Comparison of ENCODE assay signal across 9 cellular contexts in genomic region chr2:200575957-200576356, GRCh38. TPM values are rescaled to one million over a fixed set of nuclear protein-coding genes. Genes with fewer than 3 reads are reported as not detected.
A peak's percentile ranks its signal among the peaks of the same experiment; 100 is the strongest.
DNase-seq lines count a peak whose midpoint lies in the region; ATAC-seq and TF ChIP-seq lines count a peak whose summit lies in the region.
"Had no signal": no experiment of that assay in that cellular context is flagged by ENCODE, and none has a peak within 500 bp of the region (broad histone marks: within the 10 kb centered on the region; RNA-seq: fewer than 3 reads in every experiment).

No MANE protein-coding gene starts in this region.

- H3K27me3 ChIP-seq in A673 (replicated peaks; ENCODE audit: insufficient read depth, low read depth, low read length, poor library complexity) (no peaks in the 10 kb centered on the region), GM06990 (replicated peaks; ENCODE audit: control insufficient read depth, insufficient read depth, low read length) (no peaks in the 10 kb centered on the region), PC-9 (ENCODE audit: insufficient read depth, low read depth) (no peaks in the 10 kb centered on the region)

- DNase-seq in A673 (ENCODE audit: low spot score), result peak; percentile 18
- no peak for DNase-seq in GM06990 (ENCODE audit: extremely low read depth, insufficient read length)
- no peak for DNase-seq in PC-9
- DNase-seq in fibroblast of mammary gland (ENCODE audit: low read depth), result peak; percentile 40
- no peak for DNase-seq in middle frontal gyrus (ENCODE audit: extremely low spot score, low spot score)
- no peak for DNase-seq in activated effector memory CD4-positive, alpha-beta T cell treated with Interleukin-2 at 50 U/mL for 16 hours
- no peak for DNase-seq in effector CD8-positive, alpha-beta T cell (lab: John Stamatoyannopoulos, UW)
- DNase-seq: activated naive CD4-positive, alpha-beta T cell treated with anti-CD3 and anti-CD28 coated beads, Interleukin-2, amount 10 ng/mL, durations not matched to agents 7 days and 5 days had no signal

- CTCF ChIA-PET in A673 (lab: Charles Lee) (interaction anchor here (0.6 to 1.0 kb wide), 3 partner anchors 127 to 1257 kb away, joined by 5 to 6 read pairs (median 5); no protein-coding TSS in a partner anchor), PC-9 (lab: Charles Lee) (interaction anchor here (0.6 to 1.0 kb wide), 5 partner anchors 10 to 209 kb away, joined by 3 to 7 read pairs (median 4); no protein-coding TSS in a partner anchor)

- H3K9me3 ChIP-seq in A673 (ENCODE audit: low read depth, low read length, poor library complexity, severe bottlenecking), result no peaks in the 10 kb centered on the region
- no peaks in the 10 kb centered on the region for H3K9me3 ChIP-seq in PC-9 (ENCODE audit: insufficient read depth, low read depth)

- H3K4me3 ChIP-seq in A673 (ENCODE audit: low read depth, low read length, poor library complexity, severe bottlenecking) (no peak overlapping the region), GM06990 (replicated peaks; ENCODE audit: low read depth, low read length) (no peak overlapping the region), PC-9 (no peak overlapping the region), fibroblast of mammary gland (ENCODE audit: control insufficient read depth, low read depth, low read length) (no peak overlapping the region)

- no peaks in the 10 kb centered on the region for H4K20me1 ChIP-seq in PC-9 (ENCODE audit: insufficient read depth)

- no peak overlapping the region for H2AFZ ChIP-seq in PC-9

- H3K9me2 ChIP-seq in PC-9 (ENCODE audit: insufficient read depth), result no peaks in the 10 kb centered on the region

- peak; percentile 54 for TF ChIP-seq CTCF in A673 (conservative IDR thresholded peaks at IDR 0.05; ENCODE audit: low read depth, low read length)
- TF ChIP-seq CTCF in GM06990 (IDR thresholded peaks at IDR 0.05; ENCODE audit: insufficient read depth, low read length, poor library complexity, severe bottlenecking), result peak; percentile 24
- peak; percentile 71 for TF ChIP-seq CTCF in PC-9 (conservative IDR thresholded peaks at IDR 0.05)
- peak; percentile 51 for TF ChIP-seq CTCF in fibroblast of mammary gland (conservative IDR thresholded peaks at IDR 0.05; ENCODE audit: control insufficient read depth, insufficient read depth, low read depth, low read length)

- H3K36me3 ChIP-seq in A673 (ENCODE audit: insufficient read depth, low read length, poor library complexity, severe bottlenecking) (peaks cover 10% of the 10 kb centered on the region), GM06990 (ENCODE audit: control insufficient read depth, insufficient read depth, low read length) (no peaks in the 10 kb centered on the region), PC-9 (ENCODE audit: low read depth) (no peaks in the 10 kb centered on the region)

- H3K4me1 ChIP-seq in A673 (ENCODE audit: insufficient read depth, low read length, poor library complexity, severe bottlenecking) (no peaks in the 10 kb centered on the region), PC-9 (replicated peaks; ENCODE audit: insufficient read depth) (no peaks in the 10 kb centered on the region)

- POLR2A ChIA-PET in A673 (lab: Charles Lee; ENCODE audit: low non-redundant PET) (no interaction called here), PC-9 (lab: Charles Lee; ENCODE audit: unreplicated experiment) (interaction anchor here (0.6 kb wide), 1 partner anchor 673 kb away, joined by 8 read pairs; no protein-coding TSS in a partner anchor)

- intact Hi-C loops in A673 (cut with micrococcal nuclease; ENCODE audit: unreplicated experiment) (no loop called here), PC-9 (cut with micrococcal nuclease; ENCODE audit: unreplicated experiment) (loop anchor here (2.0 to 5.0 kb wide), 4 partner anchors 43 to 604 kb away; partner anchors contain the start of gene BZW1)

- no peaks in the 10 kb centered on the region for H3K79me2 ChIP-seq in PC-9 (ENCODE audit: low read depth)

- H3F3A ChIP-seq in PC-9 (ENCODE audit: insufficient read depth, low read depth), result no peaks in the 10 kb centered on the region

- BruUV-seq in A673 (replicated peaks; lab: Mats Ljungman, UMichigan) (no TSS peak), PC-9 (replicated peaks; lab: Mats Ljungman, UMichigan) (no TSS peak)

- no peak overlapping the region for H3K27ac ChIP-seq in A673 (ENCODE audit: low read depth, low read length, poor library complexity, severe bottlenecking)
- H3K27ac ChIP-seq in PC-9, result no peak overlapping the region

- H3K4me2 ChIP-seq in PC-9, result no peak overlapping the region

- ATAC-seq in HG02973 (IDR thresholded peaks at IDR 0.05; ENCODE audit: unreplicated experiment), result no peak

RNA-seq across cellular contexts. Expression of gene AOX1, which starts 9.9 kb away (rescaled TPM):
- 2.4 and 3.1 TPM in 2 replicates for total RNA-seq in A673 (2021)
- total RNA-seq in PC-9 (2021), result 4.1 and 5.1 TPM in 2 replicates

RNA-seq across cellular contexts. Expression of gene SGO2, which starts 50.0 kb away (rescaled TPM):
- 35.2 and 37.3 TPM in 2 replicates for total RNA-seq in A673 (2021)
- 17.8 and 25.0 TPM in 2 replicates for total RNA-seq in PC-9 (2021)

Comparison
In these comparisons a context has a peak if more than half of its experiments do, and no peak if none do; other contexts are left out.
1. DNase-seq: peak in A673 (single experiment) and fibroblast of mammary gland (single experiment); none in GM06990 (single experiment), PC-9 (0 of 2), middle frontal gyrus (single experiment), activated effector memory CD4-positive, alpha-beta T cell treated with Interleukin-2 at 50 U/mL for 16 hours (single experiment) and effector CD8-positive, alpha-beta T cell (single experiment).
2. Peak in every context shown above with its lines, with median percentiles within 50 percentile points of each other: CTCF ChIP-seq.